ENCODE assay signal across 2 cellular contexts in genomic region chrX:48578661-48579128, GRCh38.
TF ChIP-seq lines count a peak whose summit lies in the region.

No MANE protein-coding gene starts in this region.

TF ChIP-seq in A549, 52 proteins besides CTCF, POLR2A, EP300 and RAD21 (continues in another document):
- TF ChIP-seq SREBF2 (IDR thresholded peaks at IDR 0.05) (no peak), FOSB (CRISPR knock-in tag; IDR thresholded peaks at IDR 0.05) (peak; percentile 88), MAFK (IDR thresholded peaks at IDR 0.05; ENCODE audit: partially characterized antibody) (no peak), CBX8 (IDR thresholded peaks at IDR 0.05) (no peak), ZNF302 (CRISPR knock-in tag; IDR thresholded peaks at IDR 0.05) (no peak), ATOH8 (CRISPR knock-in tag; IDR thresholded peaks at IDR 0.05; ENCODE audit: low read depth) (no peak), FOXS1 (CRISPR knock-in tag; IDR thresholded peaks at IDR 0.05) (no peak), POLR2AphosphoS2 (conservative IDR thresholded peaks at IDR 0.05; ENCODE audit: low read length) (no peak; the same call in 1 of the 2 replicates), RCOR1 (IDR thresholded peaks at IDR 0.05; ENCODE audit: low read depth, low read length) (no peak), HOXA7 (CRISPR knock-in tag; IDR thresholded peaks at IDR 0.05) (peak; percentile 93; the same call in 1 of the 2 replicates), TP53 (CRISPR knock-in tag; IDR thresholded peaks at IDR 0.05) (peak; percentile 79; the same call in 1 of the 2 replicates), HMGXB4 (CRISPR knock-in tag; IDR thresholded peaks at IDR 0.05; ENCODE audit: borderline replicate concordance) (no peak; the same call in 1 of the 2 replicates), KDM1A (IDR thresholded peaks at IDR 0.05; ENCODE audit: low read depth) (no peak), MYC (IDR thresholded peaks at IDR 0.05; ENCODE audit: borderline replicate concordance, low read length) (no peak), RFX5 (IDR thresholded peaks at IDR 0.05) (no peak), ESRRA (IDR thresholded peaks at IDR 0.05; ENCODE audit: borderline replicate concordance, low read length) (no peak), EHMT2 (IDR thresholded peaks at IDR 0.05; ENCODE audit: low read depth) (no peak), HOXB13 (CRISPR knock-in tag; IDR thresholded peaks at IDR 0.05; ENCODE audit: low read depth) (no peak), CEBPB (IDR thresholded peaks at IDR 0.05) (no peak), CBX2 (IDR thresholded peaks at IDR 0.05; ENCODE audit: borderline replicate concordance, low read depth) (no peak), GATA3 (IDR thresholded peaks at IDR 0.05; ENCODE audit: borderline replicate concordance) (no peak), USF2 (IDR thresholded peaks at IDR 0.05) (no peak), EHF (CRISPR knock-in tag; IDR thresholded peaks at IDR 0.05) (no peak), ZC3H11A (IDR thresholded peaks at IDR 0.05) (no peak), FOSL2 (IDR thresholded peaks at IDR 0.05) (no peak), FOSL2 (CRISPR knock-in tag; IDR thresholded peaks at IDR 0.05) (no peak), TFCP2L1 (CRISPR knock-in tag; IDR thresholded peaks at IDR 0.05) (peak; percentile 88), E2F6 (IDR thresholded peaks at IDR 0.05; ENCODE audit: borderline replicate concordance, low read depth) (no peak), PHF8 (IDR thresholded peaks at IDR 0.05; ENCODE audit: borderline replicate concordance, low read depth) (no peak), RNF2 (IDR thresholded peaks at IDR 0.05; ENCODE audit: borderline replicate concordance, low read depth) (no peak), REST (IDR thresholded peaks at IDR 0.05) (no peak)

TF ChIP-seq in endothelial cell of umbilical vein, 7 proteins besides CTCF, POLR2A, EP300 and RAD21:
- TF ChIP-seq EZH2 (IDR thresholded peaks at IDR 0.05; ENCODE audit: borderline replicate concordance, low read depth, low read length, severe bottlenecking) (no peak), MAX (IDR thresholded peaks at IDR 0.05; ENCODE audit: insufficient read depth, insufficient read length) (no peak), MYC (IDR thresholded peaks at IDR 0.05; ENCODE audit: low read depth, low read length) (no peak), POLR2AphosphoS5 (IDR thresholded peaks at IDR 0.05; ENCODE audit: insufficient read depth, low read depth, low read length) (no peak), FOS (IDR thresholded peaks at IDR 0.05; ENCODE audit: borderline replicate concordance, insufficient read depth, low read length) (no peak), JUN (IDR thresholded peaks at IDR 0.05; ENCODE audit: borderline replicate concordance, insufficient read depth, insufficient read length, low read depth) (no peak), GATA2 (IDR thresholded peaks at IDR 0.05; ENCODE audit: insufficient read depth, insufficient read length, low read depth, low read length) (no peak)
